20 cellular contexts compared by ENCODE assay signal in genomic region chr14:38198425-38198824, GRCh38. TPM values are rescaled to one million over a fixed set of nuclear protein-coding genes. Genes with fewer than 3 reads are reported as not detected.
"Had no signal": no experiment of that assay in that cellular context is flagged by ENCODE, and none has a peak within 500 bp of the region (broad histone marks: within the 10 kb centered on the region; RNA-seq: fewer than 3 reads in every experiment).

No MANE protein-coding gene starts in this region.

- H3K36me3 ChIP-seq: cardiac muscle cell had no signal

- H3K4me3 ChIP-seq: cardiac muscle cell had no signal

- H3K27ac ChIP-seq: cardiac muscle cell had no signal

- DNase-seq: activated CD4-positive, alpha-beta memory T cell treated with anti-CD3 and anti-CD28 coated beads for 36 hours; activated CD4-positive, alpha-beta T cell treated with anti-CD3 and anti-CD28 coated beads, Interleukin-2, amount 10 ng/mL, durations not matched to agents 7 days and 5 days; activated CD4-positive, CD25-positive, alpha-beta regulatory T cell; activated CD8-positive, alpha-beta memory T cell treated with anti-CD3 and anti-CD28 coated beads for 24 hours; activated effector memory CD4-positive, alpha-beta T cell treated with anti-CD3 and anti-CD28 coated beads, Interleukin-2, amount 50 U/mL, for 16 hours; activated naive CD4-positive, alpha-beta T cell treated with Interleukin-2 at 50 U/mL for 16 hours; activated naive CD8-positive, alpha-beta T cell treated with anti-CD3 and anti-CD28 coated beads, Interleukin-2, amount 50 U/mL, for 24 hours; activated T-cell treated with anti-CD3 and anti-CD28 coated beads, Interleukin-2, amount 50 U/mL, for 4 hours; amniotic stem cell; NCI-H1417; NCI-H1930; NCI-H2171 treated with DMSO at 0.1 percent for 48 hours; NCI-H774; PC-3; SIG-M5; T-helper 17 cell had no signal

RNA-seq across cellular contexts. Expression of gene SSTR1, which starts 9.3 kb away (rescaled TPM):
- total RNA-seq: activated CD4-positive, alpha-beta memory T cell treated with anti-CD3 and anti-CD28 coated beads for 36 hours; activated CD4-positive, alpha-beta T cell treated with anti-CD3 and anti-CD28 coated beads, Interleukin-2, amount 10 ng/mL, durations not matched to agents 7 days and 5 days; activated naive CD4-positive, alpha-beta T cell treated with anti-CD3 and anti-CD28 coated beads, Interleukin-2, amount 50 U/mL, for 72 hours; activated T-cell treated with anti-CD3 and anti-CD28 coated beads, Interleukin-2, amount 50 U/mL, for 4 hours; astrocyte; cardiac muscle cell; T-helper 17 cell had no signal
- polyA plus RNA-seq: cardiac muscle cell had no signal

RNA-seq across cellular contexts. Expression of gene CLEC14A, which starts 57.5 kb away (rescaled TPM):
- total RNA-seq: activated CD4-positive, alpha-beta memory T cell treated with anti-CD3 and anti-CD28 coated beads for 36 hours; activated CD4-positive, alpha-beta T cell treated with anti-CD3 and anti-CD28 coated beads, Interleukin-2, amount 10 ng/mL, durations not matched to agents 7 days and 5 days; activated naive CD4-positive, alpha-beta T cell treated with anti-CD3 and anti-CD28 coated beads, Interleukin-2, amount 50 U/mL, for 72 hours; astrocyte; LHCN-M2; PC-3; T-helper 17 cell had no signal
- polyA plus RNA-seq: cardiac muscle cell had no signal
